ENCODE assay signal across 21 cellular contexts in the genomic region with DNA sequence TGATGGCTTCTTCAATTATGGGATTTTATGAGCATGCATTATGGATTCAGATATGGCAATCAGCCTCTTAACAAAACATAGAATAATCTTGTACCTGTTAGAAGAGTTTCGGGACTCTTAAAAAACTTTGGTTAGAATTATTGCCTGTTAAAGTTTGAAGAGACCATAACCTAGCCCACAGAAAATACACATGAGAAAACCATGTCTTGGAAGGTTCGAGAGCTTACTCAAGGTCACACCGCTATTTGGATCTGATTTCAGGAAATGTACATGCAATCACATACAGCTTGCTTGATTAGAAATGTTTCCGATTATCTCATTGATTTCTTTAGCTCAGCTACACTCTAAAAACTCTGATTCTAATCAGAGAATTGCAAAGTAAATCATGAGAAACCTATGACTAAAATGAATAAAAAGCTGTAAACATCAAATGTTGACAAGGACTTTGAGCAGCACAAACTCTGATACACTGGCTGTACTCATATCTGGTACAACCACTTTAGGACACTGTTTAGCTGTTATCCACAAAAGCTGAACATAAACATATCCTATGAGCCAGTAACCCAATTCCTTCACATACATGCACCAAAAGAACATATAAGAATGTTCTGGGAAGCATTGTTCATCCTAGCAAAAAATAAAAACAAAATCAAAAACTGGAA. TPM values are rescaled to one million over a fixed set of nuclear protein-coding genes. Genes with fewer than 3 reads are reported as not detected.
"Had no signal": no experiment of that assay in that cellular context is flagged by ENCODE, and none has a peak within 500 bp of the region (broad histone marks: within the 10 kb centered on the region; RNA-seq: fewer than 3 reads in every experiment).

No MANE protein-coding gene starts in this region.

- H3K4me3 Mint-ChIP-seq: activated CD4-positive, alpha-beta T cell treated with anti-CD3 and anti-CD28 coated beads for 36 hours; activated CD8-positive, alpha-beta T cell treated with anti-CD3 and anti-CD28 coated beads for 36 hours; activated T-helper 1 cell treated with anti-CD3 and anti-CD28 coated beads, Interleukin-12 subunit alpha, Interleukin-12 subunit beta, Interleukin-2, Interleukin-4 antibody, amounts not matched to agents 30 ng/mL and 10 ng/mL and 1 ng/mL, durations not matched to agents 14 hours and 24 hours and 36 hours; nephron had no signal

- ATAC-seq: activated CD8-positive, alpha-beta T cell treated with anti-CD3 and anti-CD28 coated beads for 36 hours; foreskin keratinocyte; left colon; mucosa of descending colon; psoas muscle; stimulated activated naive CD8-positive, alpha-beta T cell treated with anti-CD3 and anti-CD28 coated beads, Interleukin-15, Interleukin-2, amounts not matched to agents 100 U/mL and 50 U/mL, for 24 hours had no signal

- H3K27ac Mint-ChIP-seq: activated CD8-positive, alpha-beta T cell treated with anti-CD3 and anti-CD28 coated beads for 36 hours; activated T-helper 1 cell treated with anti-CD3 and anti-CD28 coated beads, Interleukin-12 subunit alpha, Interleukin-12 subunit beta, Interleukin-2, Interleukin-4 antibody, amounts not matched to agents 30 ng/mL and 10 ng/mL and 1 ng/mL, durations not matched to agents 14 hours and 24 hours and 36 hours had no signal

- DNase-seq: activated CD4-positive, alpha-beta T cell treated with anti-CD3 and anti-CD28 coated beads for 36 hours; activated CD8-positive, alpha-beta memory T cell treated with anti-CD3 and anti-CD28 coated beads, Interleukin-2, amount 50 U/mL, for 4 hours; activated CD8-positive, alpha-beta T cell treated with anti-CD3 and anti-CD28 coated beads for 36 hours; activated naive CD4-positive, alpha-beta T cell; esophagus squamous epithelium; foreskin keratinocyte; head of caudate nucleus; left colon; mucosa of descending colon; occipital lobe; psoas muscle; sigmoid colon; stimulated activated CD4-positive, alpha-beta T cell treated with anti-CD3 and anti-CD28 coated beads, Interleukin-12 subunit alpha, Interleukin-12 subunit beta, amount 100 ng/mL, for 4 hours; stimulated activated naive CD8-positive, alpha-beta T cell treated with anti-CD3 and anti-CD28 coated beads, Interleukin-15, Interleukin-2, amounts not matched to agents 100 U/mL and 50 U/mL, for 24 hours had no signal

- H3K9me3 Mint-ChIP-seq: activated T-helper 1 cell treated with anti-CD3 and anti-CD28 coated beads, Interleukin-12 subunit alpha, Interleukin-12 subunit beta, Interleukin-2, Interleukin-4 antibody, amounts not matched to agents 30 ng/mL and 10 ng/mL and 1 ng/mL, durations not matched to agents 14 hours and 24 hours and 36 hours; nephron had no signal

- H3K27me3 ChIP-seq: esophagus squamous epithelium, foreskin keratinocyte, sigmoid colon had no signal

- H3K27ac ChIP-seq: esophagus squamous epithelium, foreskin keratinocyte, psoas muscle, sigmoid colon, VCaP had no signal

- H3K27me3 Mint-ChIP-seq: activated CD4-positive, alpha-beta T cell treated with anti-CD3 and anti-CD28 coated beads for 36 hours; activated CD8-positive, alpha-beta T cell treated with anti-CD3 and anti-CD28 coated beads for 36 hours had no signal

- H3K4me1 ChIP-seq: foreskin keratinocyte had no signal

- H3K4me3 ChIP-seq: esophagus squamous epithelium, mucosa of descending colon, psoas muscle, sigmoid colon had no signal

- H3K9me3 ChIP-seq: esophagus squamous epithelium, mucosa of descending colon, psoas muscle, sigmoid colon had no signal

RNA-seq across cellular contexts. Expression of a gene that starts 41.4 kb away (rescaled TPM):
- total RNA-seq: activated CD4-positive, alpha-beta T cell treated with anti-CD3 and anti-CD28 coated beads for 36 hours; activated CD8-positive, alpha-beta T cell treated with anti-CD3 and anti-CD28 coated beads for 36 hours; activated T-helper 1 cell treated with anti-CD3 and anti-CD28 coated beads, Interleukin-12 subunit alpha, Interleukin-12 subunit beta, Interleukin-2, Interleukin-4 antibody, amounts not matched to agents 30 ng/mL and 10 ng/mL and 1 ng/mL, durations not matched to agents 14 hours and 24 hours and 36 hours; astrocyte; esophagus squamous epithelium; foreskin keratinocyte; left colon; lung microvascular endothelial cell; mucosa of descending colon; psoas muscle; sigmoid colon; ureter had no signal

RNA-seq across cellular contexts. Expression of a gene that starts 55.8 kb away (rescaled TPM):
- total RNA-seq: activated CD4-positive, alpha-beta T cell treated with anti-CD3 and anti-CD28 coated beads for 36 hours; activated CD8-positive, alpha-beta T cell treated with anti-CD3 and anti-CD28 coated beads for 36 hours; activated T-helper 1 cell treated with anti-CD3 and anti-CD28 coated beads, Interleukin-12 subunit alpha, Interleukin-12 subunit beta, Interleukin-2, Interleukin-4 antibody, amounts not matched to agents 30 ng/mL and 10 ng/mL and 1 ng/mL, durations not matched to agents 14 hours and 24 hours and 36 hours; astrocyte; esophagus squamous epithelium; foreskin keratinocyte; left colon; lung microvascular endothelial cell; mucosa of descending colon; occipital lobe; psoas muscle; sigmoid colon; temporal lobe; ureter had no signal
